In genomic region chr19:50875795-50876422, GRCh38 we compare ENCODE assay signal across 1 cellular context.
TF ChIP-seq lines count a peak whose summit lies in the region.

No MANE protein-coding gene starts in this region.

TF ChIP-seq in GM12878, 131 proteins besides CTCF, POLR2A, EP300 and RAD21 (continued from another document):
- TF ChIP-seq CUX1 (IDR thresholded peaks at IDR 0.05; ENCODE audit: insufficient replicate concordance, low read depth, low read length), result no peak
- TF ChIP-seq YY1 (IDR thresholded peaks at IDR 0.05; ENCODE audit: low read depth, low read length), result no peak
- TF ChIP-seq BCLAF1 (IDR thresholded peaks at IDR 0.05), result no peak
- TF ChIP-seq SREBF2 (IDR thresholded peaks at IDR 0.05; ENCODE audit: low read length), result no peak
- TF ChIP-seq PML (IDR thresholded peaks at IDR 0.05; ENCODE audit: low read length), result no peak
- no peak for TF ChIP-seq STAT1 (conservative IDR thresholded peaks at IDR 0.05)
- TF ChIP-seq, protein P1, sequence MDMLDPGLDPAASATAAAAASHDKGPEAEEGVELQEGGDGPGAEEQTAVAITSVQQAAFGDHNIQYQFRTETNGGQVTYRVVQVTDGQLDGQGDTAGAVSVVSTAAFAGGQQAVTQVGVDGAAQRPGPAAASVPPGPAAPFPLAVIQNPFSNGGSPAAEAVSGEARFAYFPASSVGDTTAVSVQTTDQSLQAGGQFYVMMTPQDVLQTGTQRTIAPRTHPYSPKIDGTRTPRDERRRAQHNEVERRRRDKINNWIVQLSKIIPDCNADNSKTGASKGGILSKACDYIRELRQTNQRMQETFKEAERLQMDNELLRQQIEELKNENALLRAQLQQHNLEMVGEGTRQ (IDR thresholded peaks at IDR 0.05; ENCODE audit: borderline replicate concordance, low read depth, low read length), result no peak
- TF ChIP-seq E2F8 (IDR thresholded peaks at IDR 0.05; ENCODE audit: low read depth, partially characterized antibody), result no peak
- no peak for TF ChIP-seq MEF2B (IDR thresholded peaks at IDR 0.05; ENCODE audit: partially characterized antibody, poor library complexity, severe bottlenecking)
- TF ChIP-seq HDAC6 (IDR thresholded peaks at IDR 0.05; ENCODE audit: unreplicated experiment), result no peak
- TF ChIP-seq HDGF (IDR thresholded peaks at IDR 0.05), result peak; percentile 96
- TF ChIP-seq KLF5 (IDR thresholded peaks at IDR 0.05; ENCODE audit: partially characterized antibody), result no peak
- peak in 1 of 2 experiments; percentile 12; a peak in 1 of 4 replicates for TF ChIP-seq BHLHE40 (IDR thresholded peaks at IDR 0.05; ENCODE audit: borderline replicate concordance in 1 of 2, low read depth in 2 of 2, low read length in 1 of 2)
